In genomic region chr17:21280081-21280518, GRCh38 we compare ENCODE assay signal across 8 cellular contexts. TPM values are rescaled to one million over a fixed set of nuclear protein-coding genes. Genes with fewer than 3 reads are reported as not detected.
DNase-seq lines count a peak whose midpoint lies in the region; ATAC-seq and TF ChIP-seq lines count a peak whose summit lies in the region.

No MANE protein-coding gene starts in this region.

- peak overlapping the region in 6 of 10 donors; percentile 8 to 76 (median 46) for H3K4me3 Mint-ChIP-seq in naive thymus-derived CD8-positive, alpha-beta T cell

- H3K4me2 ChIP-seq in BLaER1 (peak overlapping the region; percentile 62; the same call in 1 of the 2 replicates), PC-3 (ENCODE audit: low read length) (no peak overlapping the region)

- H4K20me1 ChIP-seq in BLaER1 (peaks cover 14% of the 10 kb centered on the region), PC-3 (ENCODE audit: low read length) (peaks cover 5% of the 10 kb centered on the region)

- H3K4me3 ChIP-seq in BLaER1: no peak overlapping the region
- H3K4me3 ChIP-seq in PC-3 (ENCODE audit: low read length): no peak overlapping the region

- no peaks in the 10 kb centered on the region for H3K36me3 Mint-ChIP-seq in naive thymus-derived CD8-positive, alpha-beta T cell

- ATAC-seq in GM19351 (IDR thresholded peaks at IDR 0.05; ENCODE audit: unreplicated experiment) (peak; percentile 32), PC-3 (peak; percentile 44)
- peak; percentile 29 to 47 for ATAC-seq in naive thymus-derived CD8-positive, alpha-beta T cell

- H3K27me3 Mint-ChIP-seq in naive thymus-derived CD8-positive, alpha-beta T cell: no peaks in the 10 kb centered on the region

- peak overlapping the region; percentile 32; the same call in 1 of the 2 replicates for H3K27ac ChIP-seq in BLaER1
- H3K27ac ChIP-seq in PC-3 (ENCODE audit: low read length): no peak overlapping the region

- H2AFZ ChIP-seq in PC-3 (ENCODE audit: low read length): peak overlapping the region; percentile 20; the same call in 1 of the 2 replicates

- DNase-seq in HuH-7.5 (ENCODE audit: low spot score) (peak; percentile 87), PC-3 (peak; percentile 91), activated T-cell treated with anti-CD3 and anti-CD28 coated beads for 24 hours (ENCODE audit: low read depth) (peak; percentile 87), erythroblast (lab: John Stamatoyannopoulos, UW) (peak; percentile 88 to 93)
- peak; percentile 74 to 92 (median 85) for DNase-seq in naive thymus-derived CD8-positive, alpha-beta T cell
- peak; percentile 58 to 89 (median 80) for DNase-seq in stimulated activated naive CD4-positive, alpha-beta T cell (lab: John Stamatoyannopoulos, UW)

- H3K27me3 ChIP-seq in BLaER1 (peaks cover 18% of the 10 kb centered on the region), PC-3 (ENCODE audit: low read length) (no peaks in the 10 kb centered on the region)

- H3K79me2 ChIP-seq in PC-3 (ENCODE audit: low read length): peaks cover 6% of the 10 kb centered on the region

- peak; percentile 97 for TF ChIP-seq CTCF in PC-3 (conservative IDR thresholded peaks at IDR 0.05; ENCODE audit: low read depth, low read length)

- H3K9me2 ChIP-seq in PC-3 (replicated peaks; ENCODE audit: low read length): no peaks in the 10 kb centered on the region

- TF ChIP-seq POLR2A in erythroblast (IDR thresholded peaks at IDR 0.05; ENCODE audit: low read length): no peak

- H3F3A ChIP-seq in PC-3 (ENCODE audit: low read length, unreplicated experiment): no peaks in the 10 kb centered on the region

- H3K9me3 ChIP-seq in BLaER1: no peaks in the 10 kb centered on the region
- no peaks in the 10 kb centered on the region for H3K9me3 ChIP-seq in PC-3 (ENCODE audit: low read length)

- no peaks in the 10 kb centered on the region for H3K9me3 Mint-ChIP-seq in naive thymus-derived CD8-positive, alpha-beta T cell

- intact Hi-C loops in PC-3 (cut with micrococcal nuclease): no loop called here

- H3K4me1 ChIP-seq in BLaER1 (peaks cover 76% of the 10 kb centered on the region), PC-3 (ENCODE audit: insufficient read depth, low read length) (peaks cover 34% of the 10 kb centered on the region)

- H3K9ac ChIP-seq in BLaER1 (no peak overlapping the region), PC-3 (ENCODE audit: low read length) (no peak overlapping the region)

- H3K36me3 ChIP-seq in BLaER1 (no peaks in the 10 kb centered on the region), PC-3 (ENCODE audit: low read depth, low read length) (no peaks in the 10 kb centered on the region)

- POLR2A ChIA-PET in PC-3 (lab: Charles Lee; ENCODE audit: unreplicated experiment): no interaction called here
- POLR2A ChIA-PET in naive thymus-derived CD8-positive, alpha-beta T cell (lab: Charles Lee): interaction anchor here (0.6 to 1.2 kb wide), 6 partner anchors 27 to 237 kb away, joined by 3 to 5 read pairs (median 3); partner anchors contain the start of gene NATD1

- CTCF ChIA-PET in PC-3 (lab: Charles Lee): interaction anchor here (0.7 to 0.9 kb wide), 2 partner anchors 10 to 233 kb away, joined by 3 to 6 read pairs; no protein-coding TSS in a partner anchor

- no TSS peak for BruUV-seq in PC-3 (replicated peaks; lab: Mats Ljungman, UMichigan)

- peak overlapping the region in 9 of 10 donors; percentile 23 to 91 (median 79) for H3K27ac Mint-ChIP-seq in naive thymus-derived CD8-positive, alpha-beta T cell

- peaks cover 28 to 67% (median 49%) of the 10 kb centered on the region in 4 donors for H3K4me1 Mint-ChIP-seq in naive thymus-derived CD8-positive, alpha-beta T cell

RNA-seq across cellular contexts. Expression of gene MAP2K3, which starts 4.4 kb away (rescaled TPM):
- total RNA-seq in PC-3 (2014; rRNA removed): 54.0 and 75.2 TPM in 2 replicates
- 10 to 100 TPM; 39.4 to 42.2 TPM for total RNA-seq in naive thymus-derived CD8-positive, alpha-beta T cell
- 10 to 100 TPM; 49.0 to 69.4 (median 49.7) TPM for polyA plus RNA-seq in naive thymus-derived CD8-positive, alpha-beta T cell

RNA-seq across cellular contexts. Expression of gene NATD1, which starts 26.9 kb away (rescaled TPM):
- 0.69 and 0.73 TPM in 2 replicates for total RNA-seq in PC-3 (2014; rRNA removed)
- 1 to 10 TPM; 9.2 to 9.3 TPM for total RNA-seq in naive thymus-derived CD8-positive, alpha-beta T cell
- 1 to 10 TPM in 1 of 3 donors, under 1 TPM in 2; 0.60 to 1.2 (median 0.99) TPM for polyA plus RNA-seq in naive thymus-derived CD8-positive, alpha-beta T cell
